17 cellular contexts compared by ENCODE assay signal in genomic region chr22:46609724-46610161, GRCh38.
"Had no signal": no experiment of that assay in that cellular context is flagged by ENCODE, and none has a peak within 500 bp of the region (broad histone marks: within the 10 kb centered on the region; RNA-seq: fewer than 3 reads in every experiment).

No MANE protein-coding gene starts in this region.

- H3K9me3 ChIP-seq: breast epithelium, heart left ventricle, pancreas, SK-N-SH had no signal

- FAIRE-seq: endothelial cell of umbilical vein, pancreas had no signal

- H3K4me2 ChIP-seq: SK-N-SH, smooth muscle cell had no signal

- DNase-seq: activated CD4-positive, alpha-beta T cell treated with anti-CD3 and anti-CD28 coated beads, Interleukin-2, amount 50 U/mL, for 1 hour; activated CD4-positive, CD25-positive, alpha-beta regulatory T cell; activated gamma-delta T cell; activated T-cell treated with anti-CD3 and anti-CD28 coated beads, Interleukin-2, amount 50 U/mL, for 24 hours; foreskin melanocyte; islet precursor cell; left ventricle myocardium superior; mesendoderm; retina; SK-N-SH; trophoblast cell had no signal

- H3K4me3 Mint-ChIP-seq: activated T-cell treated with anti-CD3 and anti-CD28 coated beads, Interleukin-2, amount 50 U/mL, for 24 hours; stimulated activated effector memory CD8-positive, alpha-beta T cell treated with anti-CD3 and anti-CD28 coated beads, Interleukin-12 subunit alpha, Interleukin-12 subunit beta, amount 100 ng/mL, for 72 hours had no signal

- H3K9ac ChIP-seq: SK-N-SH had no signal

- H3K9me3 Mint-ChIP-seq: activated T-cell treated with anti-CD3 and anti-CD28 coated beads, Interleukin-2, amount 50 U/mL, for 24 hours; stimulated activated effector memory CD8-positive, alpha-beta T cell treated with anti-CD3 and anti-CD28 coated beads, Interleukin-12 subunit alpha, Interleukin-12 subunit beta, amount 100 ng/mL, for 72 hours had no signal

- H3K27ac ChIP-seq: breast epithelium, pancreas had no signal

- H3K4me3 ChIP-seq: breast epithelium, heart left ventricle, pancreas, smooth muscle cell had no signal

- H3K36me3 ChIP-seq: breast epithelium, heart left ventricle, pancreas had no signal

- H3K27me3 Mint-ChIP-seq: activated T-cell treated with anti-CD3 and anti-CD28 coated beads, Interleukin-2, amount 50 U/mL, for 24 hours had no signal

- ATAC-seq: left ventricle myocardium superior; stimulated activated effector memory CD8-positive, alpha-beta T cell treated with anti-CD3 and anti-CD28 coated beads, Interleukin-12 subunit alpha, Interleukin-12 subunit beta, amount 100 ng/mL, for 72 hours had no signal

- H3K27me3 ChIP-seq: breast epithelium, heart left ventricle, pancreas had no signal
